1 cellular context compared by ENCODE assay signal in the genomic region with DNA sequence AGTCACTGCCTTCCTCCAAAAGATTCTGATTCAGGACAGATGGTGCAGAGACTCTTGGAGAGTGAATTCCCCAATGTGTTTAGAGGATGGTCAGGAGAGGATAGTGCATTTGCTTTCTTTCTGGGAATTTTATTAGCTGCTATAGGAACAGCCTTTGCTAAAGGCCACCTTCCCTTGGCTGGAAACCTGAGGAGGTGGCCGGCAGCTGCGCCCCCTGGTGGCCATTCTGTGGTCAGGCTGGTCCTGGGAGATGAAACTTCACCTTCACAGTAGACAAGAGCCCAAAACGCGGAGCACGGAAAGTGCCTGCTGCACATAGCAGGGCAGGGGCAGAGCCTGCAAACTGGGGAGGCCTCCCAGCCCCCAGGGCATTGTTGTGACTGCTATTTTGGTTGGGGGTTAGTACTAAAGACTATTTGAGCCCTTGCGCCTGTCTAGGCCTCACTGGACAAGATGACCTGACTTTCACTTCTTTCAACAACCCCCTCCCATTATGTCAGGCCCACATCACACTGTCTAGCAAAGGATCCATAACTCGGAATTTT.
TF ChIP-seq lines count a peak whose summit lies in the region.

No MANE protein-coding gene starts in this region.

TF ChIP-seq in H1, 55 proteins besides CTCF, POLR2A, EP300 and RAD21:
- TF ChIP-seq TEAD4 (IDR thresholded peaks at IDR 0.05; ENCODE audit: low read depth, low read length) (peak; percentile 4; the same call in 1 of the 2 replicates), JUND (IDR thresholded peaks at IDR 0.05; ENCODE audit: low read length) (no peak), TBP (IDR thresholded peaks at IDR 0.05; ENCODE audit: low read depth, low read length) (no peak), POLR2AphosphoS5 (IDR thresholded peaks at IDR 0.05; ENCODE audit: low read depth, low read length) (peak; percentile 5; the same call in 1 of the 2 replicates), CBX8 (IDR thresholded peaks at IDR 0.05; ENCODE audit: borderline replicate concordance, low read depth, low read length) (no peak)
